ENCODE assay signal across 26 cellular contexts in the genomic region with DNA sequence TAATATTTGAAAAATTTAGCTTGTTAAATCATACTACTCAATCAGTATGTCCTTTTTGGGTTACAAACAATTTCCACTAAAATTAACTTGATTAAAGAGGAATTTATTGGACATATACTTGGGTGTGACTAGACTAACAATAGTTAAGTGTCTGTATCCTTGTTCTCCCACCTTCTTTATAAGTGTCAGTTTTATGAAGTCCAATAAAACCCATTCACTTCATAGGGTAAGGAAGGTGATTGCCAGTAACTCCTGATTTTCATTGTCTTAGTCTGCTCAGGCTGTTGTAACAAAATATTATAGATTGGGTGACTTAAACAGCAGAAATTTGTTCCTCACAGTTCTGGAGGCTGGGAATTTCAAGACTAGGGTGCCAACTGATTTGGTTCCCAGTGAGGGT.
"Had no signal": no experiment of that assay in that cellular context is flagged by ENCODE, and none has a peak within 500 bp of the region (broad histone marks: within the 10 kb centered on the region; RNA-seq: fewer than 3 reads in every experiment).

No MANE protein-coding gene starts in this region.

- FAIRE-seq: colon, endometrium, endothelial cell of umbilical vein, frontal cortex had no signal

- DNase-seq: colonic mucosa; cortex of kidney; dermis blood vessel endothelial cell; dorsolateral prefrontal cortex; effector CD4-positive, alpha-beta T cell; effector CD8-positive, alpha-beta T cell; effector memory CD4-positive, alpha-beta T cell; effector memory CD8-positive, alpha-beta T cell; endodermal cell; esophagus squamous epithelium; foreskin fibroblast; foreskin keratinocyte; foreskin melanocyte; gastrocnemius medialis; glutamatergic neuron; head of caudate nucleus; heart left ventricle; heart right ventricle had no signal

- H3K4me1 ChIP-seq: colonic mucosa, esophagus muscularis mucosa, esophagus squamous epithelium, foreskin keratinocyte, gastrocnemius medialis, gastroesophageal sphincter, heart left ventricle, heart right ventricle had no signal

- ATAC-seq: effector memory CD8-positive, alpha-beta T cell; esophagus mucosa; foreskin keratinocyte; gastrocnemius medialis; gastroesophageal sphincter; heart left ventricle; heart right ventricle had no signal

- H3K4me3 ChIP-seq: colonic mucosa, coronary artery, dorsolateral prefrontal cortex, esophagus muscularis mucosa, esophagus squamous epithelium, gastrocnemius medialis, gastroesophageal sphincter, heart left ventricle, heart right ventricle had no signal

- H3K9me3 ChIP-seq: colonic mucosa, esophagus muscularis mucosa, esophagus squamous epithelium, gastrocnemius medialis, gastroesophageal sphincter, heart left ventricle had no signal

- H3K36me3 ChIP-seq: colonic mucosa, esophagus muscularis mucosa, esophagus squamous epithelium, gastrocnemius medialis, gastroesophageal sphincter, heart left ventricle, heart right ventricle had no signal
